7 cellular contexts compared by ENCODE assay signal in the genomic region with DNA sequence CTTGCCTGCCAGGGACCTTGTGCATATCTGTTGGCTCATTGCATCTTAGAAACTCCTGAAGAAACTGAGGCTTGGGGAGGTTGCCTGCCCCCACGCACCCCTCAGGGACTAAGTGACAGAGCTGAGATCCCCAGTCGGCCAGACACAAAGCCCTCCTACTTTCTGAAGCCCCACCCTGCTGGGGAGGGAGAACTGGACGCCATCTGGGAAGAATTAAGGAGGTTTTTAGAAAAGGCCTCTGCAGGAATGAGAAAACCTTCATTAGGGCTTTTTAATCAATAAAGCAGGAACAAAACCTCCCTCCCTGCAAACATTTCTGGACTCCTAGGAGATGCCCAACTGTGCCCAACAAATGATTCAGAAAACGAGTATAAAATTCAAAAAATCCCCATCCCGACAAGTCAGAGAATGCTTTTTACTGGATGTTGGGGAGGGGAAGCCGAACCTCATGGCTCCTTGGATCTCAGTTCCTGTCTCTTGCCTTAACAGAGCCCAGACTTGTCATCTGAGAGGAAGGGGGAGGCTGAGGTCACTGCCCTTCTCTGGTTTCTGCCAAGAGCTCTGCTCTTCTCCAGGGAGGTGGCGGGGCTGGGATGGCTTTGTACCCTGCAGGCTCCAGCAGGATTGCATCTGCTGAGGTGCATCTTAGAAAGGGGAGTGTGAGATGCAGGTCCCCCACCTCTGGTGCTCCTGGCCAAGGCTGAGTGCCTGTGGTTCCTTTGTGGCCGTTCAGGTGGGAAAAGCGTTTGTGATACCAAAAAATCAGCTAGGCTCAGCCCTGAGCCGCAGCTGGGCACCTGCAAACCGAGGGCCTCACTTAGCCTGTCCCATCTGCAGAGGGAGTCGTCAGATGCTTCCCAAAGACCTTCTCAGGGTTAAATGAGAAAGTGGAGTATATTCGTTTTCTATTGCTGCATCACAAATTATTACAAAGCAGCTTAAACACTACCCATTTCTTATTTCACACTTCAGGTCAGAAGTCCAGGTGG.
A peak's percentile ranks its signal among the peaks of the same experiment; 100 is the strongest.
DNase-seq lines count a peak whose midpoint lies in the region; ATAC-seq and TF ChIP-seq lines count a peak whose summit lies in the region.

No MANE protein-coding gene starts in this region.

- intact Hi-C loops in colonic mucosa (cut with DNase I) (no loop called here), right lobe of liver (cut with DNase I) (no loop called here), tibial artery (cut with DNase I; ENCODE audit: low total_unique reads) (no loop called here)

- peak overlapping the region; percentile 73 for H3K27ac ChIP-seq in colonic mucosa
- peak overlapping the region; percentile 10 to 40 (median 29) for H3K27ac ChIP-seq in right lobe of liver
- peak overlapping the region; percentile 82 to 85 for H3K27ac ChIP-seq in tibial artery

- H3K9ac ChIP-seq in colonic mucosa (ENCODE audit: low read depth in 2 of 2, low read length in 2 of 2), result no peak overlapping the region

- H3K4me1 ChIP-seq in colonic mucosa, result no peaks in the 10 kb centered on the region
- H3K4me1 ChIP-seq in right lobe of liver, result peaks cover 0 to 5% (median 0%) of the 10 kb centered on the region in 4 donors
- peaks cover 4 to 67% (median 50%) of the 10 kb centered on the region in 4 donors for H3K4me1 ChIP-seq in tibial artery

- no peak for TF ChIP-seq POLR2A in right lobe of liver (IDR thresholded peaks at IDR 0.05)

- DNase-seq in MG63 (peak; percentile 90), colonic mucosa (no peak), right lobe of liver (no peak), tibial artery (peak in 1 of 2 donors; percentile 75), COLO829 (ENCODE audit: low spot score) (no peak)

- H3K36me3 ChIP-seq in MG63 (no peaks in the 10 kb centered on the region), colonic mucosa (no peaks in the 10 kb centered on the region), right lobe of liver (no peaks in the 10 kb centered on the region), tibial artery (no peaks in the 10 kb centered on the region)

- H3K9me3 ChIP-seq in MG63, result no peaks in the 10 kb centered on the region
- no peaks in the 10 kb centered on the region for H3K9me3 ChIP-seq in colonic mucosa
- H3K9me3 ChIP-seq in right lobe of liver, result no peaks in the 10 kb centered on the region
- H3K9me3 ChIP-seq in tibial artery, result no peaks in the 10 kb centered on the region

- H3K4me3 ChIP-seq in MG63 (no peak overlapping the region), colonic mucosa (no peak overlapping the region), right lobe of liver (no peak overlapping the region), tibial artery (no peak overlapping the region)

- TF ChIP-seq CTCF in colonic mucosa (IDR thresholded peaks at IDR 0.05) (no peak), right lobe of liver (IDR thresholded peaks at IDR 0.05) (no peak), tibial artery (IDR thresholded peaks at IDR 0.05) (no peak)

- ATAC-seq in right lobe of liver (peak; percentile 55 to 65 (median 62)), GM21825 (IDR thresholded peaks at IDR 0.05; ENCODE audit: unreplicated experiment) (no peak), HG02623 (IDR thresholded peaks at IDR 0.05; ENCODE audit: unreplicated experiment) (no peak)

- 42% methylated on average over 7 of the region's 13 CpGs for WGBS in right lobe of liver (ENCODE audit: insufficient coverage, low coverage, low lambda C conversion rate, missing lambda C conversion rate)

- H3K27me3 ChIP-seq in MG63, result no peaks in the 10 kb centered on the region
- H3K27me3 ChIP-seq in colonic mucosa, result no peaks in the 10 kb centered on the region
- H3K27me3 ChIP-seq in right lobe of liver, result no peaks in the 10 kb centered on the region
- H3K27me3 ChIP-seq in tibial artery, result no peaks in the 10 kb centered on the region

Comparison
In these comparisons a context has a peak if more than half of its experiments do, and no peak if none do; other contexts are left out.
1. H3K27ac ChIP-seq: peak in every context shown above with its lines; median percentile 84 in tibial artery; 73 in colonic mucosa; 29 in right lobe of liver.
2. ATAC-seq: peak in right lobe of liver (4 of 4); none in GM21825 (single experiment) and HG02623 (single experiment).